In genomic region chr1:243708210-243708609, GRCh38 we compare ENCODE assay signal across 13 cellular contexts.
DNase-seq lines count a peak whose midpoint lies in the region; ATAC-seq and TF ChIP-seq lines count a peak whose summit lies in the region.
"Had no signal": no experiment of that assay in that cellular context is flagged by ENCODE, and none has a peak within 500 bp of the region (broad histone marks: within the 10 kb centered on the region; RNA-seq: fewer than 3 reads in every experiment).

No MANE protein-coding gene starts in this region.

- no peak overlapping the region for H3K27ac Mint-ChIP-seq in mesothelial cell of epicardium
- H3K27ac Mint-ChIP-seq: activated naive CD4-positive, alpha-beta T cell treated with anti-CD3 and anti-CD28 coated beads, Interleukin-2, amount 50 U/mL, for 72 hours had no signal

- no peak for ATAC-seq in HG03442 (IDR thresholded peaks at IDR 0.05; ENCODE audit: unreplicated experiment)
- ATAC-seq: activated naive CD4-positive, alpha-beta T cell treated with anti-CD3 and anti-CD28 coated beads, Interleukin-2, amount 50 U/mL, for 72 hours had no signal

- H3K4me2 ChIP-seq in Loucy (ENCODE audit: low read depth, low read length, poor library complexity, severe bottlenecking) (no peak overlapping the region), neural cell (ENCODE audit: low read length) (no peak overlapping the region)

- H3K9me2 ChIP-seq in Loucy (replicated peaks; ENCODE audit: low read depth, low read length) (no peaks in the 10 kb centered on the region), neural cell (ENCODE audit: insufficient read depth, low read length) (no peaks in the 10 kb centered on the region)

- H3K27me3 ChIP-seq in Loucy (ENCODE audit: insufficient read depth, low read length, poor library complexity, severe bottlenecking) (no peaks in the 10 kb centered on the region), ascending aorta (no peaks in the 10 kb centered on the region), neural cell (ENCODE audit: insufficient read depth, low read depth, low read length) (no peaks in the 10 kb centered on the region)
- H3K27me3 ChIP-seq: testis had no signal

- H4K20me1 ChIP-seq in Loucy (ENCODE audit: insufficient read depth, low read length, poor library complexity, severe bottlenecking) (no peaks in the 10 kb centered on the region), neural cell (ENCODE audit: insufficient read depth) (no peaks in the 10 kb centered on the region)

- H3K27me3 Mint-ChIP-seq in mesothelial cell of epicardium (ENCODE audit: low read depth), result no peaks in the 10 kb centered on the region

- H3K9me3 ChIP-seq in Loucy (ENCODE audit: insufficient read depth, low read depth, low read length) (no peaks in the 10 kb centered on the region), ascending aorta (no peaks in the 10 kb centered on the region), neural cell (ENCODE audit: low read length) (no peaks in the 10 kb centered on the region)
- H3K9me3 ChIP-seq: testis had no signal

- intact Hi-C loops in ascending aorta (cut with DNase I), result loop anchor here (5.0 kb wide), 1 partner anchor 564 kb away; no protein-coding TSS in a partner anchor

- TF ChIP-seq RAD21 in neural cell (conservative IDR thresholded peaks at IDR 0.05), result peak; percentile 78

- peak; percentile 48 for TF ChIP-seq CTCF in Loucy (conservative IDR thresholded peaks at IDR 0.05; ENCODE audit: low read length)
- TF ChIP-seq CTCF in ascending aorta (IDR thresholded peaks at IDR 0.05), result peak in 2 of 3 experiments; percentile 9 to 30
- TF ChIP-seq CTCF in neural cell (IDR thresholded peaks at IDR 0.05; ENCODE audit: poor library complexity, severe bottlenecking), result peak; percentile 75
- no peak for TF ChIP-seq CTCF in mesothelial cell of epicardium (IDR thresholded peaks at IDR 0.05; ENCODE audit: unreplicated experiment)

- H3K9ac ChIP-seq in Loucy (ENCODE audit: low read depth, low read length, poor library complexity, severe bottlenecking), result no peak overlapping the region
- no peak overlapping the region for H3K9ac ChIP-seq in neural cell (ENCODE audit: low read length)

- DNase-seq in NCI-H1105 treated with DMSO at 0.1 percent for 48 hours (lab: John Stamatoyannopoulos, UW) (peak; percentile 18), NCI-H1105 (lab: John Stamatoyannopoulos, UW) (no peak), ascending aorta (ENCODE audit: low spot score in 2 of 2) (no peak), mesothelial cell of epicardium (ENCODE audit: low spot score in 2 of 2, unreplicated experiment in 2 of 2) (no peak), pons (ENCODE audit: low spot score) (no peak)
- DNase-seq: NCI-H226; stimulated activated CD4-positive, alpha-beta T cell treated with anti-CD3 and anti-CD28 coated beads, Interleukin-2, amount 100 ng/mL, for 24 hours; testis; WERI-Rb-1 had no signal

- H3F3A ChIP-seq in Loucy (ENCODE audit: low read depth) (no peaks in the 10 kb centered on the region), neural cell (ENCODE audit: insufficient read depth, low read length, poor library complexity, severe bottlenecking) (no peaks in the 10 kb centered on the region)

- TF ChIP-seq EP300 in neural cell (conservative IDR thresholded peaks at IDR 0.05; ENCODE audit: poor library complexity, severe bottlenecking), result no peak

- peaks cover 20% of the 10 kb centered on the region for H3K4me1 Mint-ChIP-seq in mesothelial cell of epicardium

- no peaks in the 10 kb centered on the region for H3K4me1 ChIP-seq in Loucy (ENCODE audit: insufficient read depth, low read length, poor library complexity, severe bottlenecking)
- peaks cover 4 to 8% of the 10 kb centered on the region in 2 donors for H3K4me1 ChIP-seq in ascending aorta

- H3K27ac ChIP-seq in ascending aorta, result no peak overlapping the region
- no peak overlapping the region for H3K27ac ChIP-seq in neural cell (ENCODE audit: low read length)
- H3K27ac ChIP-seq: testis, WERI-Rb-1 had no signal

- no peak overlapping the region for H3K4me3 Mint-ChIP-seq in mesothelial cell of epicardium

- H3K4me3 ChIP-seq in Loucy (ENCODE audit: low read length, poor library complexity, severe bottlenecking) (no peak overlapping the region), ascending aorta (no peak overlapping the region), neural cell (ENCODE audit: low read length) (no peak overlapping the region)
- H3K4me3 ChIP-seq: testis had no signal

- H2AFZ ChIP-seq in Loucy (ENCODE audit: low read length) (no peak overlapping the region), neural cell (ENCODE audit: low read depth, low read length) (no peak overlapping the region)

- H3K79me2 ChIP-seq in Loucy (ENCODE audit: insufficient read depth, low read length) (no peaks in the 10 kb centered on the region), neural cell (replicated peaks; ENCODE audit: insufficient read depth, low read length) (peaks cover 17% of the 10 kb centered on the region)

- H3K36me3 Mint-ChIP-seq in mesothelial cell of epicardium, result peaks cover 2% of the 10 kb centered on the region
- H3K36me3 Mint-ChIP-seq: activated naive CD4-positive, alpha-beta T cell treated with anti-CD3 and anti-CD28 coated beads, Interleukin-2, amount 50 U/mL, for 72 hours had no signal

- H3K36me3 ChIP-seq in Loucy (ENCODE audit: insufficient read depth, low read length), result no peaks in the 10 kb centered on the region
- H3K36me3 ChIP-seq in ascending aorta, result no peaks in the 10 kb centered on the region
- H3K36me3 ChIP-seq in neural cell (ENCODE audit: insufficient read depth, low read length), result no peaks in the 10 kb centered on the region
- H3K36me3 ChIP-seq: WERI-Rb-1 had no signal

- no peaks in the 10 kb centered on the region for H3K9me3 Mint-ChIP-seq in mesothelial cell of epicardium
- H3K9me3 Mint-ChIP-seq: activated naive CD4-positive, alpha-beta T cell treated with anti-CD3 and anti-CD28 coated beads, Interleukin-2, amount 50 U/mL, for 72 hours had no signal

TF ChIP-seq in neural cell, 6 proteins besides CTCF, POLR2A, EP300 and RAD21:
- TF ChIP-seq MXI1 (conservative IDR thresholded peaks at IDR 0.05; ENCODE audit: poor library complexity, severe bottlenecking) (no peak), SMC3 (conservative IDR thresholded peaks at IDR 0.05; ENCODE audit: poor library complexity) (peak; percentile 76)
TF ChIP-seq in neural cell: peak in this region for 1.
